Comparison of ENCODE assay signal across 26 cellular contexts in the genomic region with DNA sequence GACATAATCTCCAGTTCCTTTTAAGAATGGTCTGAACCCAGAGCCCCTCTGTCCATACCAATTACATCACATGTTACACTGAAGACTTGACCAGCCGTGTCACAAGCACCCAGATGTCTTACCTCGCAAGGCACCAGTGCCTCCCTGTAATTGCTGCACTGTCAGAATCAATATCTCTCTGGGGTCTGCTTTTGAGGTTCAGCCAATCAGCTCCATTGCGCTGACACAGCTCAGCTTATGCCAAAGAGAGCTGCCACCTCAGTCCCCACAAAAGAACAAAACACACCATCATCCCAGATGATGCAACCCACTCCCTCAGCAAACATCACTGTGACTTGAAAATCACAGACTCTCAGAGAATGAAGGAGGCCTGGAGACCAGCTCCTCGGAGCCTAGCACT.
DNase-seq lines count a peak whose midpoint lies in the region; ATAC-seq and TF ChIP-seq lines count a peak whose summit lies in the region.
"Had no signal": no experiment of that assay in that cellular context is flagged by ENCODE, and none has a peak within 500 bp of the region (broad histone marks: within the 10 kb centered on the region; RNA-seq: fewer than 3 reads in every experiment).

No MANE protein-coding gene starts in this region.

- H3K27me3 ChIP-seq in endodermal cell (ENCODE audit: control insufficient read depth, insufficient read depth, low read length, poor library complexity, severe bottlenecking) (no peaks in the 10 kb centered on the region), neuronal stem cell (ENCODE audit: control insufficient read depth in 3 of 3, insufficient read depth in 3 of 3, low read depth in 1 of 3, low read length in 3 of 3) (no peaks in the 10 kb centered on the region)
- H3K27me3 ChIP-seq: BE2C, BLaER1 had no signal

- H3K14ac ChIP-seq in neuronal stem cell (ENCODE audit: low read length) = no peak overlapping the region

- H3K4ac ChIP-seq in neuronal stem cell (ENCODE audit: low read length) = no peak overlapping the region

- no peaks in the 10 kb centered on the region for H3K79me1 ChIP-seq in neuronal stem cell (ENCODE audit: low read depth, low read length)

- H3K9ac ChIP-seq in endodermal cell (ENCODE audit: extremely low read depth, low read length, poor library complexity, severe bottlenecking) (no peak overlapping the region), neuronal stem cell (ENCODE audit: low read depth, low read length, poor library complexity) (no peak overlapping the region)
- H3K9ac ChIP-seq: BLaER1 had no signal

- H2BK120ac ChIP-seq in neuronal stem cell (ENCODE audit: low read depth, low read length) = no peak overlapping the region

- no peak overlapping the region for H3K23ac ChIP-seq in neuronal stem cell (ENCODE audit: low read depth, low read length, poor library complexity)

- no peaks in the 10 kb centered on the region for H3K27me3 Mint-ChIP-seq in endodermal cell (ENCODE audit: insufficient read depth)
- H3K27me3 Mint-ChIP-seq: CD4-positive, CD25-positive, alpha-beta regulatory T cell had no signal

- H3K36me3 Mint-ChIP-seq in endodermal cell (ENCODE audit: low read depth) = no peaks in the 10 kb centered on the region
- H3K36me3 Mint-ChIP-seq: CD14-positive monocyte; CD4-positive, alpha-beta memory T cell; CD4-positive, CD25-positive, alpha-beta regulatory T cell; CD8-positive, alpha-beta memory T cell had no signal

- H3K9me3 Mint-ChIP-seq in endodermal cell = peaks cover 7% of the 10 kb centered on the region

- H3K4me3 ChIP-seq in endodermal cell (ENCODE audit: low read length) = no peak overlapping the region
- H3K4me3 ChIP-seq in neuronal stem cell (ENCODE audit: low read length in 2 of 2) = no peak overlapping the region
- H3K4me3 ChIP-seq: BLaER1, GM12878 had no signal

- peak overlapping the region; percentile 24 for H2AFZ ChIP-seq in neuronal stem cell (ENCODE audit: low read length)

- no peak overlapping the region for H4K8ac ChIP-seq in neuronal stem cell (ENCODE audit: low read depth, low read length)

- H3K18ac ChIP-seq in neuronal stem cell (ENCODE audit: low read length) = no peak overlapping the region

- no peak overlapping the region for H3K4me3 Mint-ChIP-seq in endodermal cell
- H3K4me3 Mint-ChIP-seq: CD14-positive monocyte; CD4-positive, alpha-beta memory T cell; CD4-positive, CD25-positive, alpha-beta regulatory T cell; CD8-positive, alpha-beta memory T cell had no signal

- H3K27ac ChIP-seq in endodermal cell (ENCODE audit: low read depth, low read length) = peak overlapping the region; percentile 21
- no peak overlapping the region for H3K27ac ChIP-seq in neuronal stem cell (replicated peaks; ENCODE audit: low read length)
- H3K27ac ChIP-seq: BLaER1 had no signal

- H4K91ac ChIP-seq in neuronal stem cell (ENCODE audit: low read depth, low read length, poor library complexity) = no peak overlapping the region

- H3K36me3 ChIP-seq in endodermal cell (ENCODE audit: control insufficient read depth, insufficient read depth, low read length) (no peaks in the 10 kb centered on the region), neuronal stem cell (replicated peaks in 1 of 2; ENCODE audit: control insufficient read depth in 2 of 2, insufficient read depth in 2 of 2, low read length in 2 of 2) (no peaks in the 10 kb centered on the region)
- H3K36me3 ChIP-seq: BE2C, BLaER1 had no signal

- no peak for TF ChIP-seq CTCF in endodermal cell (conservative IDR thresholded peaks at IDR 0.05)

- no peak overlapping the region for H2AK5ac ChIP-seq in neuronal stem cell (ENCODE audit: low read depth, low read length)

- DNase-seq in SK-N-DZ (ENCODE audit: low spot score) = peak; percentile 51
- DNase-seq in endodermal cell = no peak
- DNase-seq in neuronal stem cell (ENCODE audit: low spot score) = no peak
- DNase-seq in retina = peak; percentile 82
- DNase-seq in activated CD4-positive, CD25-positive, alpha-beta regulatory T cell (lab: John Stamatoyannopoulos, UW) = no peak
- DNase-seq: 8988T; ACHN; BE2C; C1 segment of cervical spinal cord; CD4-positive, alpha-beta memory T cell; CD4-positive, CD25-positive, alpha-beta regulatory T cell; CD8-positive, alpha-beta memory T cell; COR-L47; DMS 273 treated with DMSO at 0.1 percent for 48 hours; DMS153; DMS53; DMS79; DND-41; EL; GDM1 had no signal

- H3K4me1 ChIP-seq in endodermal cell (ENCODE audit: control insufficient read depth, insufficient read depth, low read length) = no peaks in the 10 kb centered on the region
- H3K4me1 ChIP-seq in neuronal stem cell (ENCODE audit: control insufficient read depth in 2 of 2, insufficient read depth in 1 of 2, low read depth in 1 of 2, low read length in 2 of 2) = peaks cover 0 to 2% of the 10 kb centered on the region in 2 donors
- H3K4me1 ChIP-seq: BE2C had no signal

- H3K4me2 ChIP-seq in neuronal stem cell (ENCODE audit: insufficient read depth, low read length, poor library complexity, severe bottlenecking) = no peak overlapping the region
- H3K4me2 ChIP-seq: BLaER1 had no signal

- H2BK12ac ChIP-seq in neuronal stem cell (ENCODE audit: low read length) = no peak overlapping the region

- H3K9me3 ChIP-seq in endodermal cell (ENCODE audit: control insufficient read depth, low read length) (peaks cover 4% of the 10 kb centered on the region), neuronal stem cell (replicated peaks in 1 of 2; ENCODE audit: control insufficient read depth in 2 of 2, insufficient read depth in 1 of 2, low read depth in 1 of 2, low read length in 2 of 2) (peaks cover 7% of the 10 kb centered on the region in 2 donors)
- H3K9me3 ChIP-seq: BE2C, BLaER1 had no signal

- peaks cover 5% of the 10 kb centered on the region for H3K4me1 Mint-ChIP-seq in endodermal cell
- H3K4me1 Mint-ChIP-seq: CD4-positive, alpha-beta memory T cell; CD4-positive, CD25-positive, alpha-beta regulatory T cell; CD8-positive, alpha-beta memory T cell had no signal

- H2BK5ac ChIP-seq in neuronal stem cell (ENCODE audit: low read length) = no peak overlapping the region

- 60 to 93% methylated on average over 1 to 4 of the region's 4 CpGs for WGBS in endodermal cell (ENCODE audit: insufficient coverage in 1 of 2, insufficient read length in 1 of 2), 2 experiments
- WGBS in neuronal stem cell (ENCODE audit: extremely low coverage in 2 of 2, insufficient read length in 2 of 2, insufficient replicate concordance in 1 of 2), 2 donors = no CpG with 5 or more reads among the region's 4 CpGs

- H3K27ac Mint-ChIP-seq in endodermal cell = no peak overlapping the region
- H3K27ac Mint-ChIP-seq: CD14-positive monocyte; CD4-positive, alpha-beta memory T cell; CD8-positive, alpha-beta memory T cell had no signal

- H2BK15ac ChIP-seq in neuronal stem cell (ENCODE audit: low read length) = no peak overlapping the region

- ATAC-seq in GM19328 (IDR thresholded peaks at IDR 0.05; ENCODE audit: unreplicated experiment) (no peak), HG03025 (IDR thresholded peaks at IDR 0.05; ENCODE audit: low FRiP score, unreplicated experiment) (no peak), GM19395 (IDR thresholded peaks at IDR 0.05; ENCODE audit: unreplicated experiment) (no peak)
- ATAC-seq: GM12878 had no signal

Comparison
In these comparisons a context has a peak if more than half of its experiments do, and no peak if none do; other contexts are left out.
1. DNase-seq: peak in SK-N-DZ (single experiment) and retina (single experiment); none in endodermal cell (single experiment), neuronal stem cell (single experiment) and activated CD4-positive, CD25-positive, alpha-beta regulatory T cell (0 of 4).